ENCODE assay signal across 11 cellular contexts in the genomic region with DNA sequence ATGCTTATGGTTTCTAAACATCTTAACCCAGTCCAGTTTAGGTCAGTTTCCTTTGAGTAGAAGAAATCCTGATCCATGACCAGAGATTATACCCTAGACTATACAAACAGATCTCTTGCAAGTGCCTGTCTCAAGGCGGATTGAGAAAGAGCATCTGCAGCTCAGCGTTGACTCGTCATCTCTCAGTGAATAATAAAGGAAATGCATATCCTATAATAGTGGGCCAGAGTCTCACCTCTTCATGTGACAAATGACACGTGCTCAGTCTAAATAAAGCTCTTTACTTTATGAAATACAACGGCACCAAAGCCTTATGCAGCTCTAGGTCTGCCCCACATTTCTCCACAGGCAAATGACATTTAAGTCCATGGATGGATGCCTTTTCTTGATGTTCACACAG.
DNase-seq lines count a peak whose midpoint lies in the region; ATAC-seq and TF ChIP-seq lines count a peak whose summit lies in the region.
"Had no signal": no experiment of that assay in that cellular context is flagged by ENCODE, and none has a peak within 500 bp of the region (broad histone marks: within the 10 kb centered on the region; RNA-seq: fewer than 3 reads in every experiment).

No MANE protein-coding gene starts in this region.

- H4K20me1 ChIP-seq in DOHH2 (ENCODE audit: control insufficient read depth, insufficient read depth, low read depth, low read length) = no peaks in the 10 kb centered on the region
- H4K20me1 ChIP-seq in OCI-LY1 (ENCODE audit: insufficient read depth, low read length) = no peaks in the 10 kb centered on the region

- H3K27ac ChIP-seq in DOHH2 (ENCODE audit: low read depth, low read length) = peak overlapping the region; percentile 75
- H3K27ac ChIP-seq in OCI-LY1 (ENCODE audit: low read depth, low read length, poor library complexity, severe bottlenecking) = peak overlapping the region; percentile 39
- no peak overlapping the region for H3K27ac ChIP-seq in left lung
- H3K27ac ChIP-seq: body of pancreas had no signal

- peak overlapping the region; percentile 96 for H2AFZ ChIP-seq in OCI-LY1 (ENCODE audit: low read length)

- H3K4me2 ChIP-seq in DOHH2 (ENCODE audit: low read length) = peak overlapping the region; percentile 81
- peak overlapping the region; percentile 31; the same call in 1 of the 2 replicates for H3K4me2 ChIP-seq in OCI-LY1 (ENCODE audit: low read length)

- ATAC-seq in HG02678 (IDR thresholded peaks at IDR 0.05; ENCODE audit: unreplicated experiment) (peak; percentile 59), left lung (peak; percentile 63), HG03159 (IDR thresholded peaks at IDR 0.05; ENCODE audit: unreplicated experiment) (no peak)
- ATAC-seq: body of pancreas had no signal

- H3K27me3 ChIP-seq in DOHH2 (ENCODE audit: control insufficient read depth, low read length) = no peaks in the 10 kb centered on the region
- H3K27me3 ChIP-seq in OCI-LY1 (ENCODE audit: insufficient read depth, low read length) = no peaks in the 10 kb centered on the region
- no peaks in the 10 kb centered on the region for H3K27me3 ChIP-seq in left lung
- H3K27me3 ChIP-seq: body of pancreas had no signal

- H3F3A ChIP-seq in DOHH2 (ENCODE audit: control insufficient read depth, insufficient read depth) (no peaks in the 10 kb centered on the region; the same call in 1 of the 2 replicates), OCI-LY1 (ENCODE audit: insufficient read depth, low read length) (no peaks in the 10 kb centered on the region)

- H3K4me3 ChIP-seq in DOHH2 (ENCODE audit: low read length) = peak overlapping the region; percentile 54
- no peak overlapping the region for H3K4me3 ChIP-seq in OCI-LY1 (ENCODE audit: low read depth, low read length, poor library complexity, severe bottlenecking)
- H3K4me3 ChIP-seq in left lung = no peak overlapping the region
- H3K4me3 ChIP-seq: body of pancreas had no signal

- no peaks in the 10 kb centered on the region for H3K79me2 ChIP-seq in DOHH2 (ENCODE audit: control insufficient read depth, low read length)
- H3K79me2 ChIP-seq in OCI-LY1 (ENCODE audit: insufficient read depth, low read length) = no peaks in the 10 kb centered on the region

- peak overlapping the region; percentile 9; the same call in 1 of the 2 replicates for H3K9ac ChIP-seq in OCI-LY1 (ENCODE audit: low read length)

- no peak for DNase-seq in left lung
- DNase-seq in T-helper 9 cell = no peak
- DNase-seq in central memory CD4-positive, alpha-beta T cell = no peak
- DNase-seq: activated T-cell treated with anti-CD3 and anti-CD28 coated beads, Interleukin-2, amount 50 U/mL, for 4 hours; body of pancreas; DMS 273 treated with DMSO at 0.1 percent for 48 hours; NCI-H2171 had no signal

- no peak for TF ChIP-seq CTCF in DOHH2 (IDR thresholded peaks at IDR 0.05; ENCODE audit: low read depth, low read length, poor library complexity, severe bottlenecking)
- no peak for TF ChIP-seq CTCF in OCI-LY1 (IDR thresholded peaks at IDR 0.05; ENCODE audit: low read length)
- TF ChIP-seq CTCF in left lung (IDR thresholded peaks at IDR 0.05) = no peak

- H3K36me3 ChIP-seq in DOHH2 (ENCODE audit: control insufficient read depth, low read length) (0 out of 2 replicates have a peak, but pooled peaks cover 3% of the 10 kb centered on the region), OCI-LY1 (ENCODE audit: insufficient read depth, low read length) (no peaks in the 10 kb centered on the region), left lung (no peaks in the 10 kb centered on the region)

- H3K9me2 ChIP-seq in DOHH2 (replicated peaks; ENCODE audit: control insufficient read depth, low read length) = no peaks in the 10 kb centered on the region
- no peaks in the 10 kb centered on the region for H3K9me2 ChIP-seq in OCI-LY1 (ENCODE audit: low read depth, low read length)

- 0 out of 2 replicates have a peak, but pooled peaks cover 3% of the 10 kb centered on the region for H3K9me3 ChIP-seq in DOHH2 (ENCODE audit: control insufficient read depth, insufficient read depth, low read length)
- H3K9me3 ChIP-seq in OCI-LY1 (ENCODE audit: low read length) = no peaks in the 10 kb centered on the region
- H3K9me3 ChIP-seq in left lung = no peaks in the 10 kb centered on the region
- H3K9me3 ChIP-seq: body of pancreas had no signal

- H3K4me1 ChIP-seq in DOHH2 (ENCODE audit: control insufficient read depth, low read length) (peaks cover 53% of the 10 kb centered on the region), OCI-LY1 (ENCODE audit: insufficient read depth, low read length, severe bottlenecking) (peaks cover 33% of the 10 kb centered on the region), left lung (peaks cover 0 to 19% of the 10 kb centered on the region in 2 donors)
- H3K4me1 ChIP-seq: body of pancreas had no signal

- intact Hi-C loops in left lung (cut with DNase I) = no loop called here

Comparison
In these comparisons a context has a peak if more than half of its experiments do, and no peak if none do; other contexts are left out.
1. H3K27ac ChIP-seq: peak in DOHH2 (single experiment) and OCI-LY1 (single experiment); none in left lung (0 of 2).